Comparison of ENCODE assay signal across 1 cellular context in genomic region chr2:47334356-47335136, GRCh38.
TF ChIP-seq lines count a peak whose summit lies in the region.

No MANE protein-coding gene starts in this region.

TF ChIP-seq in K562, 482 proteins besides CTCF, POLR2A, EP300 and RAD21 (continued from another document):
- TF ChIP-seq ATF4 (CRISPR knock-in tag; IDR thresholded peaks at IDR 0.05) (no peak), MAFF (IDR thresholded peaks at IDR 0.05; ENCODE audit: low read length) (peak; percentile 78; the same call in 1 of the 2 replicates), ELK1 (CRISPR knock-in tag; IDR thresholded peaks at IDR 0.05) (no peak), SAFB (IDR thresholded peaks at IDR 0.05; ENCODE audit: borderline replicate concordance, low read depth, low read length) (no peak), SOX6 (IDR thresholded peaks at IDR 0.05) (peak; percentile 92), LEF1 (IDR thresholded peaks at IDR 0.05) (peak; percentile 41; the same call in 1 of the 2 replicates), KLF10 (CRISPR knock-in tag; IDR thresholded peaks at IDR 0.05) (no peak), CTBP1 (IDR thresholded peaks at IDR 0.05; ENCODE audit: borderline replicate concordance) (peak; percentile 56), SMARCA4 (IDR thresholded peaks at IDR 0.05) (peak; percentile 81), ZNF766 (CRISPR knock-in tag; conservative IDR thresholded peaks at IDR 0.05) (peak; percentile 57; the same call in 1 of the 2 replicates), HDAC1 (IDR thresholded peaks at IDR 0.05) (peak in 1 of 2 experiments; percentile 68; a peak in 1 of 4 replicates), MAFK (IDR thresholded peaks at IDR 0.05; ENCODE audit: low read length) (peak; percentile 73; the same call in 1 of the 2 replicates), SP1 (CRISPR knock-in tag; IDR thresholded peaks at IDR 0.05) (no peak), TRIM24 (IDR thresholded peaks at IDR 0.05) (0 out of 4 replicates have a peak, but pooled peaks of 1 of the 2 experiments have one; percentile 17), ZNF561 (CRISPR knock-in tag; conservative IDR thresholded peaks at IDR 0.05) (no peak), MYC (IDR thresholded peaks at IDR 0.05; ENCODE audit: low read depth, low read length) (peak; percentile 29; the same call in 1 of the 2 replicates), MYC (CRISPR knock-in tag; IDR thresholded peaks at IDR 0.05; ENCODE audit: borderline replicate concordance, low read depth) (no peak), ZC3H8 (IDR thresholded peaks at IDR 0.05) (no peak), HBP1 (CRISPR knock-in tag; IDR thresholded peaks at IDR 0.05) (no peak), NFYB (IDR thresholded peaks at IDR 0.05; ENCODE audit: extremely low read depth, insufficient read length) (peak; percentile 33), KLF16 (IDR thresholded peaks at IDR 0.05) (no peak), ZNF592 (IDR thresholded peaks at IDR 0.05) (peak; percentile 52; the same call in 1 of the 2 replicates), ADNP (tag; IDR thresholded peaks at IDR 0.05) (0 out of 2 replicates have a peak, but pooled peaks have one; percentile 10), HMGXB4 (CRISPR knock-in tag; IDR thresholded peaks at IDR 0.05) (no peak), NRF1 (conservative IDR thresholded peaks at IDR 0.05 in 1 of 2, IDR thresholded peaks at IDR 0.05 in 1 of 2) (peak in 1 of 2 experiments; percentile 39; a peak in 2 of 4 replicates), NFATC3 (IDR thresholded peaks at IDR 0.05) (no peak; the same call in 1 of the 2 replicates), BRD9 (IDR thresholded peaks at IDR 0.05; ENCODE audit: low read depth, partially characterized antibody) (peak; percentile 22), ZNF316 (IDR thresholded peaks at IDR 0.05) (peak; percentile 90), GATAD2A (IDR thresholded peaks at IDR 0.05) (0 out of 2 replicates have a peak, but pooled peaks have one; percentile 7), CBFA2T3 (IDR thresholded peaks at IDR 0.05) (peak; percentile 69), SMARCE1 (IDR thresholded peaks at IDR 0.05) (peak; percentile 74), MEIS2 (IDR thresholded peaks at IDR 0.05; ENCODE audit: partially characterized antibody) (peak; percentile 25), ZNF431 (CRISPR knock-in tag; IDR thresholded peaks at IDR 0.05) (no peak), ATF7 (IDR thresholded peaks at IDR 0.05) (0 out of 2 replicates have a peak, but pooled peaks have one; percentile 37), PKNOX1 (IDR thresholded peaks at IDR 0.05) (no peak; the same call in 1 of the 2 replicates), DPF2 (IDR thresholded peaks at IDR 0.05) (peak; percentile 84), CBFA2T2 (conservative IDR thresholded peaks at IDR 0.05) (peak; percentile 28; the same call in 1 of the 2 replicates), FOXK2 (conservative IDR thresholded peaks at IDR 0.05 in 1 of 2, IDR thresholded peaks at IDR 0.05 in 1 of 2; ENCODE audit: low read depth in 2 of 2) (peak in 1 of 2 experiments; percentile 69; a peak in 2 of 4 replicates), NFE2L1 (tag; IDR thresholded peaks at IDR 0.05; ENCODE audit: borderline replicate concordance, low read depth) (peak; percentile 61; the same call in 1 of the 2 replicates), SMARCC2 (IDR thresholded peaks at IDR 0.05; ENCODE audit: low read depth) (peak; percentile 51; the same call in 1 of the 2 replicates), C11orf30 (IDR thresholded peaks at IDR 0.05; ENCODE audit: low read depth) (peak; percentile 95), ZEB2 (IDR thresholded peaks at IDR 0.05) (no peak), RREB1 (CRISPR knock-in tag; IDR thresholded peaks at IDR 0.05) (no peak), ARID1B (IDR thresholded peaks at IDR 0.05) (peak; percentile 83), ZBTB7A (IDR thresholded peaks at IDR 0.05; ENCODE audit: borderline replicate concordance, control insufficient read depth, low read depth, low read length) (peak; percentile 36; the same call in 1 of the 2 replicates), NCOA1 (IDR thresholded peaks at IDR 0.05; ENCODE audit: low read depth) (0 out of 2 replicates have a peak, but pooled peaks have one; percentile 16)
TF ChIP-seq in K562: peak in this region for 53.
